ENCODE assay signal across 6 cellular contexts in genomic region chr18:71966791-71967190, GRCh38.
"Had no signal": no experiment of that assay in that cellular context is flagged by ENCODE, and none has a peak within 500 bp of the region (broad histone marks: within the 10 kb centered on the region; RNA-seq: fewer than 3 reads in every experiment).

No MANE protein-coding gene starts in this region.

- FAIRE-seq: HepG2, HTR-8/SVneo, K562 had no signal

- DNase-seq: IMR-90, KBM-7, KG1 had no signal
